ENCODE assay signal across 30 cellular contexts in the genomic region with DNA sequence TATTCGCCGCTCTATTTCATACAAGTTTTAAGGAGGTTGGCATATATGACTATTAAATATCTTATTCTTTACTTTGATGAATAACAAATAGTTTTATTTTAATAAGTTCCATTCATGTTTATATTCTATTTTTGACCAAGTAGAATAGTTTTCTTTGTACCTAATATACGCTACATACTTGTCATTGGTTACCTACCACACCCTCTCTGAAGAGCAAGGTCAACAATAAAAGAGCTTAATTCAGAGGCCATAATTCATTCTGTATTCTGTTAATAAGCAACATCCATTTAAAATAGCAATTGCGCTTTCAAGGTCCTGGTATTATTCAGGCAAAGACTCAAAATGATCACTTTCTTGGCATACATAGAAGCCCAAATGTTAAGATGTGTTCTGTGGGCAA.
"Had no signal": no experiment of that assay in that cellular context is flagged by ENCODE, and none has a peak within 500 bp of the region (broad histone marks: within the 10 kb centered on the region; RNA-seq: fewer than 3 reads in every experiment).

No MANE protein-coding gene starts in this region.

- H3K4me3 ChIP-seq: ascending aorta, coronary artery, dorsolateral prefrontal cortex had no signal

- H3K9me3 ChIP-seq: ascending aorta had no signal

- H3K27me3 ChIP-seq: brain microvascular endothelial cell had no signal

- H3K27ac Mint-ChIP-seq: activated CD4-positive, alpha-beta memory T cell treated with anti-CD3 and anti-CD28 coated beads, Interleukin-2, amount 10 ng/mL, durations not matched to agents 7 days and 5 days; activated CD4-positive, alpha-beta T cell treated with anti-CD3 and anti-CD28 coated beads, Interleukin-2, amount 10 ng/mL, durations not matched to agents 7 days and 5 days; activated naive CD4-positive, alpha-beta T cell treated with anti-CD3 and anti-CD28 coated beads, Interleukin-2, amount 10 ng/mL, durations not matched to agents 7 days and 5 days; activated naive CD4-positive, alpha-beta T cell treated with anti-CD3 and anti-CD28 coated beads, Interleukin-2, amount 50 U/mL, for 72 hours; activated naive CD8-positive, alpha-beta T cell treated with anti-CD3 and anti-CD28 coated beads, Interleukin-2, amount 10 ng/mL, durations not matched to agents 7 days and 5 days; activated T-cell treated with anti-CD3 and anti-CD28 coated beads, Interleukin-2, amount 50 U/mL, for 24 hours; activated T-cell treated with anti-CD3 and anti-CD28 coated beads, Interleukin-2, amount 50 U/mL, for 72 hours; endodermal cell; T-helper 1 cell treated with Interleukin-12 subunit alpha and Interleukin-12 subunit beta and Interleukin-4 antibody, amounts not matched to agents 30 μg/mL and 1 μg/mL, for 36 hours; T-helper 2 cell treated with Interferon-gamma antibody and Interleukin-4, amounts not matched to agents 5 μg/mL and 100 μg/mL, for 36 hours had no signal

- FAIRE-seq: bronchial epithelial cell, frontal cortex had no signal

- H3K36me3 ChIP-seq: ascending aorta, brain microvascular endothelial cell had no signal

- H3K9me3 Mint-ChIP-seq: activated CD4-positive, alpha-beta T cell treated with anti-CD3 and anti-CD28 coated beads, Interleukin-2, amount 10 ng/mL, durations not matched to agents 7 days and 5 days; activated naive CD4-positive, alpha-beta T cell treated with anti-CD3 and anti-CD28 coated beads, Interleukin-2, amount 10 ng/mL, durations not matched to agents 7 days and 5 days; activated naive CD8-positive, alpha-beta T cell treated with anti-CD3 and anti-CD28 coated beads, Interleukin-2, amount 10 ng/mL, durations not matched to agents 7 days and 5 days; activated T-cell treated with anti-CD3 and anti-CD28 coated beads, Interleukin-2, amount 50 U/mL, for 24 hours; activated T-cell treated with anti-CD3 and anti-CD28 coated beads, Interleukin-2, amount 50 U/mL, for 72 hours; central memory CD8-positive, alpha-beta T cell; dendritic cell treated with granulocyte-macrophage colony-stimulating factor and Interleukin-4, amounts not matched to agents 40 ng/mL and 50 ng/mL, for 4 days had no signal

- H3K4me1 ChIP-seq: ascending aorta had no signal

- DNase-seq: activated CD4-positive, alpha-beta memory T cell treated with anti-CD3 and anti-CD28 coated beads, Interleukin-2, amount 10 ng/mL, durations not matched to agents 7 days and 5 days; activated CD4-positive, alpha-beta T cell treated with anti-CD3 and anti-CD28 coated beads for 1 hour; activated CD4-positive, alpha-beta T cell treated with anti-CD3 and anti-CD28 coated beads for 4 hours; activated CD4-positive, alpha-beta T cell treated with anti-CD3 and anti-CD28 coated beads, Interleukin-2, amount 10 ng/mL, durations not matched to agents 7 days and 5 days; activated CD4-positive, alpha-beta T cell treated with anti-CD3 and anti-CD28 coated beads, Interleukin-2, amount 50 U/mL, for 4 hours; activated CD8-positive, alpha-beta memory T cell treated with anti-CD3 and anti-CD28 coated beads, Interleukin-2, amount 50 U/mL, for 48 hours; activated gamma-delta T cell; activated naive CD4-positive, alpha-beta T cell; activated naive CD4-positive, alpha-beta T cell treated with anti-CD3 and anti-CD28 coated beads, Interleukin-2, amount 10 ng/mL, durations not matched to agents 7 days and 5 days; activated naive CD8-positive, alpha-beta T cell treated with anti-CD3 and anti-CD28 coated beads, Interleukin-2, amount 10 ng/mL, durations not matched to agents 7 days and 5 days; activated T-cell treated with anti-CD3 and anti-CD28 coated beads for 4 hours; activated T-cell treated with anti-CD3 and anti-CD28 coated beads, Interleukin-2, amount 50 U/mL, for 24 hours; activated T-cell treated with anti-CD3 and anti-CD28 coated beads, Interleukin-2, amount 50 U/mL, for 72 hours; brain microvascular endothelial cell; dorsolateral prefrontal cortex; effector memory CD4-positive, alpha-beta T cell; endodermal cell; foreskin fibroblast; head of caudate nucleus; T1000 had no signal

- ATAC-seq: activated naive CD4-positive, alpha-beta T cell treated with anti-CD3 and anti-CD28 coated beads, Interleukin-2, amount 50 U/mL, for 72 hours; activated T-cell treated with anti-CD3 and anti-CD28 coated beads, Interleukin-2, amount 50 U/mL, for 72 hours; esophagus mucosa had no signal

- H3K27me3 Mint-ChIP-seq: activated CD4-positive, alpha-beta memory T cell treated with anti-CD3 and anti-CD28 coated beads, Interleukin-2, amount 10 ng/mL, durations not matched to agents 7 days and 5 days; activated CD4-positive, alpha-beta T cell treated with anti-CD3 and anti-CD28 coated beads, Interleukin-2, amount 10 ng/mL, durations not matched to agents 7 days and 5 days; activated naive CD4-positive, alpha-beta T cell treated with anti-CD3 and anti-CD28 coated beads, Interleukin-2, amount 10 ng/mL, durations not matched to agents 7 days and 5 days; activated naive CD8-positive, alpha-beta T cell treated with anti-CD3 and anti-CD28 coated beads, Interleukin-2, amount 10 ng/mL, durations not matched to agents 7 days and 5 days; activated T-cell treated with anti-CD3 and anti-CD28 coated beads, Interleukin-2, amount 50 U/mL, for 24 hours; central memory CD8-positive, alpha-beta T cell; dendritic cell treated with granulocyte-macrophage colony-stimulating factor and Interleukin-4, amounts not matched to agents 40 ng/mL and 50 ng/mL, for 4 days had no signal

- H3K4me3 Mint-ChIP-seq: activated CD4-positive, alpha-beta memory T cell treated with anti-CD3 and anti-CD28 coated beads, Interleukin-2, amount 10 ng/mL, durations not matched to agents 7 days and 5 days; activated CD4-positive, alpha-beta T cell treated with anti-CD3 and anti-CD28 coated beads, Interleukin-2, amount 10 ng/mL, durations not matched to agents 7 days and 5 days; activated naive CD4-positive, alpha-beta T cell treated with anti-CD3 and anti-CD28 coated beads, Interleukin-2, amount 10 ng/mL, durations not matched to agents 7 days and 5 days; activated naive CD8-positive, alpha-beta T cell treated with anti-CD3 and anti-CD28 coated beads, Interleukin-2, amount 10 ng/mL, durations not matched to agents 7 days and 5 days; activated T-cell treated with anti-CD3 and anti-CD28 coated beads, Interleukin-2, amount 50 U/mL, for 24 hours; activated T-cell treated with anti-CD3 and anti-CD28 coated beads, Interleukin-2, amount 50 U/mL, for 72 hours; central memory CD8-positive, alpha-beta T cell; dendritic cell treated with granulocyte-macrophage colony-stimulating factor and Interleukin-4, amounts not matched to agents 40 ng/mL and 50 ng/mL, for 4 days; endodermal cell; T-helper 1 cell treated with Interleukin-12 subunit alpha and Interleukin-12 subunit beta and Interleukin-4 antibody, amounts not matched to agents 30 μg/mL and 1 μg/mL, for 36 hours; T-helper 2 cell treated with Interferon-gamma antibody and Interleukin-4, amounts not matched to agents 5 μg/mL and 100 μg/mL, for 36 hours had no signal

- H3K27ac ChIP-seq: ascending aorta, brain microvascular endothelial cell, coronary artery, dorsolateral prefrontal cortex had no signal

- H3K36me3 Mint-ChIP-seq: activated naive CD4-positive, alpha-beta T cell treated with anti-CD3 and anti-CD28 coated beads, Interleukin-2, amount 10 ng/mL, durations not matched to agents 7 days and 5 days had no signal
